In genomic region chr1:14421977-14422609, GRCh38 we compare ENCODE assay signal across 30 cellular contexts.
DNase-seq lines count a peak whose midpoint lies in the region; ATAC-seq and TF ChIP-seq lines count a peak whose summit lies in the region.
"Had no signal": no experiment of that assay in that cellular context is flagged by ENCODE, and none has a peak within 500 bp of the region (broad histone marks: within the 10 kb centered on the region; RNA-seq: fewer than 3 reads in every experiment).

No MANE protein-coding gene starts in this region.

- H4K91ac ChIP-seq in neuronal stem cell (ENCODE audit: low read depth, low read length, poor library complexity), result no peak overlapping the region

- no peak overlapping the region for H3K27ac Mint-ChIP-seq in T-helper 2 cell treated with Interferon-gamma antibody and Interleukin-4, amounts not matched to agents 5 μg/mL and 100 μg/mL, for 36 hours
- no peak overlapping the region for H3K27ac Mint-ChIP-seq in stimulated activated memory B cell treated with anti-CD40 and anti-IgM and Interleukin-4, amounts not matched to agents 10 μg/mL and 1 μg/mL and 100 μg/mL, for 72 hours
- H3K27ac Mint-ChIP-seq: activated CD8-positive, alpha-beta T cell treated with anti-CD3 and anti-CD28 coated beads for 36 hours; activated naive CD4-positive, alpha-beta T cell treated with anti-CD3 and anti-CD28 coated beads for 36 hours; naive B cell had no signal

- H3K4me3 ChIP-seq in endocrine pancreas (ENCODE audit: control insufficient read depth, insufficient read depth, low read length) (peak overlapping the region; percentile 73), neuronal stem cell (ENCODE audit: low read length in 2 of 2) (no peak overlapping the region)
- H3K4me3 ChIP-seq: BLaER1, esophagus muscularis mucosa, SK-N-MC, transverse colon had no signal

- H3K4me1 Mint-ChIP-seq in T-helper 2 cell treated with Interferon-gamma antibody and Interleukin-4, amounts not matched to agents 5 μg/mL and 100 μg/mL, for 36 hours (ENCODE audit: low read depth), result no peaks in the 10 kb centered on the region
- no peaks in the 10 kb centered on the region for H3K4me1 Mint-ChIP-seq in stimulated activated memory B cell treated with anti-CD40 and anti-IgM and Interleukin-4, amounts not matched to agents 10 μg/mL and 1 μg/mL and 100 μg/mL, for 72 hours
- H3K4me1 Mint-ChIP-seq: central memory CD8-positive, alpha-beta T cell; naive B cell had no signal

- no peaks in the 10 kb centered on the region for H3K36me3 Mint-ChIP-seq in T-helper 2 cell treated with Interferon-gamma antibody and Interleukin-4, amounts not matched to agents 5 μg/mL and 100 μg/mL, for 36 hours (ENCODE audit: low read depth)
- H3K36me3 Mint-ChIP-seq in stimulated activated memory B cell treated with anti-CD40 and anti-IgM and Interleukin-4, amounts not matched to agents 10 μg/mL and 1 μg/mL and 100 μg/mL, for 72 hours, result no peaks in the 10 kb centered on the region
- H3K36me3 Mint-ChIP-seq: naive B cell had no signal

- DNase-seq in DMS153 (lab: John Stamatoyannopoulos, UW) (peak; percentile 85), NCI-H526 treated with DMSO at 0.1 percent for 48 hours (lab: John Stamatoyannopoulos, UW) (peak; percentile 85), neuronal stem cell (ENCODE audit: low spot score) (no peak)
- DNase-seq in T-helper 2 cell treated with Interferon-gamma antibody and Interleukin-4, amounts not matched to agents 5 μg/mL and 100 μg/mL, for 36 hours (ENCODE audit: low spot score), result no peak
- DNase-seq: activated CD4-positive, CD25-positive, alpha-beta regulatory T cell treated with anti-CD3 and anti-CD28 coated beads, Interleukin-2, amount 50 U/mL, for 72 hours; activated CD8-positive, alpha-beta memory T cell treated with anti-CD3 and anti-CD28 coated beads, Interleukin-2, amount 50 U/mL, for 48 hours; activated CD8-positive, alpha-beta T cell treated with anti-CD3 and anti-CD28 coated beads for 36 hours; activated naive CD4-positive, alpha-beta T cell treated with anti-CD3 and anti-CD28 coated beads for 36 hours; Caco-2; DMS79; H7; left ventricle myocardium superior; midbrain; MV-4-11; naive B cell; NCI-H1694 treated with DMSO at 0.1 percent for 48 hours; NCI-H2171 treated with DMSO at 0.1 percent for 48 hours; NCI-H69; stimulated activated CD4-positive, alpha-beta T cell treated with anti-CD3 and anti-CD28 coated beads, Interleukin-4, amount 100 ng/mL, for 4 hours; transverse colon had no signal

- no peak overlapping the region for H2BK12ac ChIP-seq in neuronal stem cell (ENCODE audit: low read length)

- no peak overlapping the region for H3K23ac ChIP-seq in neuronal stem cell (ENCODE audit: low read depth, low read length, poor library complexity)

- H3K27me3 ChIP-seq in endocrine pancreas (ENCODE audit: control insufficient read depth, insufficient read depth, low read length), result no peaks in the 10 kb centered on the region
- H3K27me3 ChIP-seq in neuronal stem cell (ENCODE audit: control insufficient read depth in 3 of 3, insufficient read depth in 3 of 3, low read depth in 1 of 3, low read length in 3 of 3), result no peaks in the 10 kb centered on the region
- H3K27me3 ChIP-seq: BLaER1, esophagus muscularis mucosa, transverse colon had no signal

- H2AK5ac ChIP-seq in neuronal stem cell (ENCODE audit: low read depth, low read length), result no peak overlapping the region

- H2AFZ ChIP-seq in neuronal stem cell (ENCODE audit: low read length), result no peak overlapping the region

- H3K36me3 ChIP-seq in endocrine pancreas (ENCODE audit: control insufficient read depth, insufficient read depth, low read length), result no peaks in the 10 kb centered on the region
- no peaks in the 10 kb centered on the region for H3K36me3 ChIP-seq in neuronal stem cell (replicated peaks in 1 of 2; ENCODE audit: control insufficient read depth in 2 of 2, insufficient read depth in 2 of 2, low read length in 2 of 2)
- H3K36me3 ChIP-seq: BLaER1, esophagus muscularis mucosa, transverse colon had no signal

- no peak overlapping the region for H2BK120ac ChIP-seq in neuronal stem cell (ENCODE audit: low read depth, low read length)

- no CpG with 5 or more reads among the region's 9 CpGs for WGBS in neuronal stem cell (ENCODE audit: extremely low coverage in 2 of 2, insufficient read length in 2 of 2, insufficient replicate concordance in 1 of 2), 2 donors

- no peak overlapping the region for H3K4me3 Mint-ChIP-seq in T-helper 2 cell treated with Interferon-gamma antibody and Interleukin-4, amounts not matched to agents 5 μg/mL and 100 μg/mL, for 36 hours
- H3K4me3 Mint-ChIP-seq in stimulated activated memory B cell treated with anti-CD40 and anti-IgM and Interleukin-4, amounts not matched to agents 10 μg/mL and 1 μg/mL and 100 μg/mL, for 72 hours, result no peak overlapping the region
- H3K4me3 Mint-ChIP-seq: activated CD8-positive, alpha-beta T cell treated with anti-CD3 and anti-CD28 coated beads for 36 hours; activated naive CD4-positive, alpha-beta T cell treated with anti-CD3 and anti-CD28 coated beads for 36 hours; central memory CD8-positive, alpha-beta T cell; naive B cell had no signal

- peak overlapping the region; percentile 75; the same call in 1 of the 2 replicates for H3K27ac ChIP-seq in C4-2B
- H3K27ac ChIP-seq in neuronal stem cell (replicated peaks; ENCODE audit: low read length), result no peak overlapping the region
- H3K27ac ChIP-seq: BLaER1, esophagus muscularis mucosa, HL-60, KMS-11, RWPE1, SK-N-MC, transverse colon had no signal

- H2BK5ac ChIP-seq in neuronal stem cell (ENCODE audit: low read length), result no peak overlapping the region

- no peaks in the 10 kb centered on the region for H3K9me3 Mint-ChIP-seq in T-helper 2 cell treated with Interferon-gamma antibody and Interleukin-4, amounts not matched to agents 5 μg/mL and 100 μg/mL, for 36 hours
- H3K9me3 Mint-ChIP-seq in stimulated activated memory B cell treated with anti-CD40 and anti-IgM and Interleukin-4, amounts not matched to agents 10 μg/mL and 1 μg/mL and 100 μg/mL, for 72 hours, result no peaks in the 10 kb centered on the region
- H3K9me3 Mint-ChIP-seq: activated CD8-positive, alpha-beta T cell treated with anti-CD3 and anti-CD28 coated beads for 36 hours; activated naive CD4-positive, alpha-beta T cell treated with anti-CD3 and anti-CD28 coated beads for 36 hours; central memory CD8-positive, alpha-beta T cell had no signal

- H3K18ac ChIP-seq in neuronal stem cell (ENCODE audit: low read length), result no peak overlapping the region

- H3K79me1 ChIP-seq in neuronal stem cell (ENCODE audit: low read depth, low read length), result no peaks in the 10 kb centered on the region

- no peak overlapping the region for H2BK15ac ChIP-seq in neuronal stem cell (ENCODE audit: low read length)

- no peak overlapping the region for H3K4me2 ChIP-seq in neuronal stem cell (ENCODE audit: insufficient read depth, low read length, poor library complexity, severe bottlenecking)
- H3K4me2 ChIP-seq: BLaER1, KMS-11 had no signal

- no peak overlapping the region for H3K4ac ChIP-seq in neuronal stem cell (ENCODE audit: low read length)

- no peaks in the 10 kb centered on the region for H3K9me3 ChIP-seq in endocrine pancreas (ENCODE audit: control insufficient read depth, low read length)
- H3K9me3 ChIP-seq in neuronal stem cell (replicated peaks in 1 of 2; ENCODE audit: control insufficient read depth in 2 of 2, insufficient read depth in 1 of 2, low read depth in 1 of 2, low read length in 2 of 2), result peaks cover 0 to 8% of the 10 kb centered on the region in 2 donors
- H3K9me3 ChIP-seq: Caco-2, esophagus muscularis mucosa, transverse colon had no signal

- no peak overlapping the region for H3K14ac ChIP-seq in neuronal stem cell (ENCODE audit: low read length)

- peaks cover 9% of the 10 kb centered on the region for H3K4me1 ChIP-seq in endocrine pancreas (ENCODE audit: control insufficient read depth, insufficient read depth, low read length)
- no peaks in the 10 kb centered on the region for H3K4me1 ChIP-seq in neuronal stem cell (ENCODE audit: control insufficient read depth in 2 of 2, insufficient read depth in 1 of 2, low read depth in 1 of 2, low read length in 2 of 2)
- H3K4me1 ChIP-seq: BLaER1, Caco-2, esophagus muscularis mucosa, transverse colon had no signal

- ATAC-seq in stimulated activated memory B cell treated with anti-CD40 and anti-IgM and Interleukin-4, amounts not matched to agents 10 μg/mL and 1 μg/mL and 100 μg/mL, for 72 hours, result no peak
- ATAC-seq: activated CD8-positive, alpha-beta T cell treated with anti-CD3 and anti-CD28 coated beads for 36 hours; left ventricle myocardium superior had no signal

- no peak overlapping the region for H3K9ac ChIP-seq in endocrine pancreas (ENCODE audit: control insufficient read depth, insufficient read depth, low read length)
- H3K9ac ChIP-seq in neuronal stem cell (ENCODE audit: low read depth, low read length, poor library complexity), result no peak overlapping the region
- H3K9ac ChIP-seq: BLaER1, KMS-11 had no signal

- H4K8ac ChIP-seq in neuronal stem cell (ENCODE audit: low read depth, low read length), result no peak overlapping the region

- H3K27me3 Mint-ChIP-seq in T-helper 2 cell treated with Interferon-gamma antibody and Interleukin-4, amounts not matched to agents 5 μg/mL and 100 μg/mL, for 36 hours (ENCODE audit: low read depth), result no peaks in the 10 kb centered on the region
- H3K27me3 Mint-ChIP-seq in stimulated activated memory B cell treated with anti-CD40 and anti-IgM and Interleukin-4, amounts not matched to agents 10 μg/mL and 1 μg/mL and 100 μg/mL, for 72 hours, result no peaks in the 10 kb centered on the region
- H3K27me3 Mint-ChIP-seq: activated CD8-positive, alpha-beta T cell treated with anti-CD3 and anti-CD28 coated beads for 36 hours had no signal

- TF ChIP-seq CTCF in C4-2B (conservative IDR thresholded peaks at IDR 0.05), result no peak

Comparison
In these comparisons a context has a peak if more than half of its experiments do, and no peak if none do; other contexts are left out.
1. DNase-seq: peak in DMS153 (single experiment) and NCI-H526 treated with DMSO at 0.1 percent for 48 hours (single experiment); none in T-helper 2 cell treated with Interferon-gamma antibody and Interleukin-4, amounts not matched to agents 5 μg/mL and 100 μg/mL, for 36 hours (single experiment) and neuronal stem cell (single experiment).